In genomic region chr2:165067958-165068612, GRCh38 we compare ENCODE assay signal across 8 cellular contexts.
DNase-seq lines count a peak whose midpoint lies in the region; ATAC-seq and TF ChIP-seq lines count a peak whose summit lies in the region.

No MANE protein-coding gene starts in this region.

- H3K4me3 Mint-ChIP-seq in GM23338 = peak overlapping the region; percentile 74
- peak overlapping the region; percentile 49 for H3K4me3 Mint-ChIP-seq in endodermal cell
- no peak overlapping the region for H3K4me3 Mint-ChIP-seq in activated T-cell treated with anti-CD3 and anti-CD28 coated beads, Interleukin-2, amount 50 U/mL, for 24 hours

- peaks cover 37% of the 10 kb centered on the region for H3K4me1 Mint-ChIP-seq in GM23338
- peaks cover 23% of the 10 kb centered on the region for H3K4me1 Mint-ChIP-seq in endodermal cell
- H3K4me1 Mint-ChIP-seq in activated T-cell treated with anti-CD3 and anti-CD28 coated beads, Interleukin-2, amount 50 U/mL, for 24 hours (ENCODE audit: low read depth) = peaks cover 1% of the 10 kb centered on the region

- H3K36me3 ChIP-seq in GM23338 (ENCODE audit: insufficient read depth) (no peaks in the 10 kb centered on the region), endodermal cell (ENCODE audit: control insufficient read depth, insufficient read depth, low read length) (no peaks in the 10 kb centered on the region)

- DNase-seq in GM23338 (ENCODE audit: low spot score) = peak; percentile 96
- peak; percentile 68 for DNase-seq in NCI-H510A treated with DMSO at 0.1 percent for 48 hours (lab: John Stamatoyannopoulos, UW)
- peak; percentile 92 for DNase-seq in endodermal cell
- peak; percentile 38 for DNase-seq in myocyte (ENCODE audit: low read depth)
- DNase-seq in GM13976 (ENCODE audit: low spot score) = no peak
- DNase-seq in T1000 (lab: John Stamatoyannopoulos, UW) = no peak
- DNase-seq in activated T-cell treated with anti-CD3 and anti-CD28 coated beads, Interleukin-2, amount 50 U/mL, for 24 hours = no peak

- H3F3A ChIP-seq in GM23338 (replicated peaks; ENCODE audit: low read depth) = no peaks in the 10 kb centered on the region

- no peaks in the 10 kb centered on the region for H3K9me2 ChIP-seq in GM23338 (ENCODE audit: insufficient read depth)

- TF ChIP-seq CTCF in GM23338 (conservative IDR thresholded peaks at IDR 0.05; ENCODE audit: low read depth in 2 of 2) (no peak), endodermal cell (conservative IDR thresholded peaks at IDR 0.05) (no peak), GM13976 (IDR thresholded peaks at IDR 0.05; ENCODE audit: borderline replicate concordance, control extremely low read depth, extremely low read depth, insufficient read depth, missing control alignments) (no peak)

- no peaks in the 10 kb centered on the region for H3K79me2 ChIP-seq in GM23338 (replicated peaks; ENCODE audit: insufficient read depth)

- in situ Hi-C loops in GM13976 (cut with MboI; ENCODE audit: low sequenced_read_pairs, unreplicated experiment) = no loop called here

- H3K4me2 ChIP-seq in GM23338 = peak overlapping the region; percentile 68

- no peaks in the 10 kb centered on the region for H4K20me1 ChIP-seq in GM23338 (replicated peaks; ENCODE audit: insufficient read depth)

- H3K4me1 ChIP-seq in GM23338 (ENCODE audit: insufficient read depth) (peaks cover 29% of the 10 kb centered on the region), endodermal cell (ENCODE audit: control insufficient read depth, insufficient read depth, low read length) (no peaks in the 10 kb centered on the region)

- H3K9ac ChIP-seq in endodermal cell (ENCODE audit: extremely low read depth, low read length, poor library complexity, severe bottlenecking) = no peak overlapping the region

- no peaks in the 10 kb centered on the region for H3K36me3 Mint-ChIP-seq in GM23338 (ENCODE audit: low read depth)
- H3K36me3 Mint-ChIP-seq in endodermal cell (ENCODE audit: low read depth) = no peaks in the 10 kb centered on the region
- H3K36me3 Mint-ChIP-seq in activated T-cell treated with anti-CD3 and anti-CD28 coated beads, Interleukin-2, amount 50 U/mL, for 24 hours (ENCODE audit: low read depth) = no peaks in the 10 kb centered on the region

- H3K27me3 ChIP-seq in GM23338 (ENCODE audit: insufficient read depth) (no peaks in the 10 kb centered on the region), endodermal cell (ENCODE audit: control insufficient read depth, insufficient read depth, low read length, poor library complexity, severe bottlenecking) (no peaks in the 10 kb centered on the region)

- H2AFZ ChIP-seq in GM23338 = peak overlapping the region; percentile 15

- H3K9me3 ChIP-seq in endodermal cell (ENCODE audit: control insufficient read depth, low read length) = no peaks in the 10 kb centered on the region

- H3K9me3 Mint-ChIP-seq in GM23338 (no peaks in the 10 kb centered on the region), endodermal cell (no peaks in the 10 kb centered on the region)
- H3K9me3 Mint-ChIP-seq in activated T-cell treated with anti-CD3 and anti-CD28 coated beads, Interleukin-2, amount 50 U/mL, for 24 hours = no peaks in the 10 kb centered on the region

- ATAC-seq in GM23338 = peak; percentile 98
- ATAC-seq in GM19351 (IDR thresholded peaks at IDR 0.05; ENCODE audit: unreplicated experiment) = no peak

- WGBS in endodermal cell (ENCODE audit: insufficient coverage in 1 of 2, insufficient read length in 1 of 2), 2 experiments = 0 to 14% methylated on average over 3 to 12 of the region's 12 CpGs

- H3K27ac ChIP-seq in GM23338 (ENCODE audit: low read depth) = peak overlapping the region; percentile 82; the same call in 1 of the 2 replicates
- peak overlapping the region; percentile 95 for H3K27ac ChIP-seq in endodermal cell (ENCODE audit: low read depth, low read length)

- H3K4me3 ChIP-seq in GM23338 (peak overlapping the region; percentile 39), endodermal cell (ENCODE audit: low read length) (no peak overlapping the region)

- H3K27me3 Mint-ChIP-seq in GM23338 (ENCODE audit: insufficient read depth, low read depth, poor library complexity) (peaks cover 3% of the 10 kb centered on the region), endodermal cell (ENCODE audit: insufficient read depth) (no peaks in the 10 kb centered on the region)
- peaks cover 17% of the 10 kb centered on the region for H3K27me3 Mint-ChIP-seq in activated T-cell treated with anti-CD3 and anti-CD28 coated beads, Interleukin-2, amount 50 U/mL, for 24 hours

- H3K27ac Mint-ChIP-seq in GM23338 (peak overlapping the region; percentile 98), endodermal cell (peak overlapping the region; percentile 93)
- no peak overlapping the region for H3K27ac Mint-ChIP-seq in activated T-cell treated with anti-CD3 and anti-CD28 coated beads, Interleukin-2, amount 50 U/mL, for 24 hours

TF ChIP-seq in GM23338, 12 proteins besides CTCF, POLR2A, EP300 and RAD21:
- no peak for TF ChIP-seq ZNF331 (CRISPR knock-in tag; IDR thresholded peaks at IDR 0.05; ENCODE audit: low read depth)
- no peak for TF ChIP-seq EZH2phosphoT487 (IDR thresholded peaks at IDR 0.05; ENCODE audit: unreplicated experiment)
- no peak for TF ChIP-seq JUNB (IDR thresholded peaks at IDR 0.05; ENCODE audit: unreplicated experiment)

Comparison
In these comparisons a context has a peak if more than half of its experiments do, and no peak if none do; other contexts are left out.
1. DNase-seq: peak in GM23338 (single experiment), NCI-H510A treated with DMSO at 0.1 percent for 48 hours (single experiment), endodermal cell (single experiment) and myocyte (single experiment); none in GM13976 (single experiment), T1000 (single experiment) and activated T-cell treated with anti-CD3 and anti-CD28 coated beads, Interleukin-2, amount 50 U/mL, for 24 hours (single experiment).